8 cellular contexts compared by ENCODE assay signal in genomic region chr4:78691971-78692814, GRCh38.
DNase-seq lines count a peak whose midpoint lies in the region; ATAC-seq, FAIRE-seq and TF ChIP-seq lines count a peak whose summit lies in the region.

No MANE protein-coding gene starts in this region.

- DNase-seq in EL (peak; percentile 30), NOMO-1 treated with dmso at 0.1 percent for 144 hours (lab: John Stamatoyannopoulos, UW; ENCODE audit: unreplicated experiment) (peak; percentile 41), right atrium auricular region (ENCODE audit: low spot score) (no peak), NCI-H1417 (lab: John Stamatoyannopoulos, UW) (no peak), kidney (no peak), osteoblast (ENCODE audit: insufficient read length, low spot score, missing footprints) (no peak)
- DNase-seq in effector CD8-positive, alpha-beta T cell (lab: John Stamatoyannopoulos, UW): no peak

- H3K4me2 ChIP-seq in osteoblast (ENCODE audit: insufficient read depth, low read length): no peak overlapping the region

- no peaks in the 10 kb centered on the region for H4K20me1 ChIP-seq in osteoblast (ENCODE audit: insufficient read depth, low read length)

- TF ChIP-seq CTCF in right atrium auricular region (IDR thresholded peaks at IDR 0.05) (no peak), kidney (IDR thresholded peaks at IDR 0.05; ENCODE audit: borderline replicate concordance, extremely low read depth, insufficient read depth) (no peak), osteoblast (IDR thresholded peaks at IDR 0.05; ENCODE audit: extremely low read depth, low read depth, low read length) (no peak)

- no peaks in the 10 kb centered on the region for H3K79me2 ChIP-seq in osteoblast (ENCODE audit: insufficient read depth, low read length)

- H3K36me3 ChIP-seq in right atrium auricular region: no peaks in the 10 kb centered on the region
- H3K36me3 ChIP-seq in kidney (ENCODE audit: control insufficient read depth in 1 of 2, insufficient read depth in 2 of 2, low read length in 2 of 2): no peaks in the 10 kb centered on the region
- no peaks in the 10 kb centered on the region for H3K36me3 ChIP-seq in osteoblast (ENCODE audit: insufficient read depth, low read length)

- H3K27ac ChIP-seq in right atrium auricular region (peak overlapping the region; percentile 61 to 87), kidney (ENCODE audit: low read depth in 2 of 2, low read length in 2 of 2) (no peak overlapping the region), osteoblast (ENCODE audit: low read depth, low read length) (no peak overlapping the region)

- peak; percentile 67 for ATAC-seq in GM21619 (IDR thresholded peaks at IDR 0.05; ENCODE audit: unreplicated experiment)

- H3K27me3 ChIP-seq in right atrium auricular region: no peaks in the 10 kb centered on the region
- H3K27me3 ChIP-seq in osteoblast (ENCODE audit: insufficient read depth, low read length): no peaks in the 10 kb centered on the region

- no peaks in the 10 kb centered on the region for H3K9me3 ChIP-seq in right atrium auricular region
- no peaks in the 10 kb centered on the region for H3K9me3 ChIP-seq in kidney (ENCODE audit: control insufficient read depth in 1 of 2, low read length in 2 of 2)
- no peaks in the 10 kb centered on the region for H3K9me3 ChIP-seq in osteoblast (ENCODE audit: low read depth, low read length)

- FAIRE-seq in kidney (lab: Jason Lieb, UNC): no peak

- H2AFZ ChIP-seq in osteoblast (ENCODE audit: low read length): no peak overlapping the region

- H3K4me1 ChIP-seq in right atrium auricular region (peaks cover 0 to 13% of the 10 kb centered on the region in 2 donors), kidney (ENCODE audit: control insufficient read depth in 1 of 2, insufficient read depth in 1 of 2, low read depth in 1 of 2, low read length in 2 of 2) (peaks cover 0 to 2% of the 10 kb centered on the region in 2 donors), osteoblast (ENCODE audit: insufficient read depth, low read length) (peaks cover 32% of the 10 kb centered on the region)

- no peak overlapping the region for H3K9ac ChIP-seq in kidney (ENCODE audit: low read length in 2 of 2)

- intact Hi-C loops in kidney (cut with DNase I): no loop called here

- no peak overlapping the region for H3K4me3 ChIP-seq in right atrium auricular region
- H3K4me3 ChIP-seq in kidney (ENCODE audit: low read length in 2 of 2): no peak overlapping the region
- H3K4me3 ChIP-seq in osteoblast (ENCODE audit: insufficient read depth, low read length): no peak overlapping the region

Comparison
In these comparisons a context has a peak if more than half of its experiments do, and no peak if none do; other contexts are left out.
1. DNase-seq: peak in EL (single experiment) and NOMO-1 treated with dmso at 0.1 percent for 144 hours (single experiment); none in right atrium auricular region (single experiment), NCI-H1417 (0 of 3), kidney (single experiment), osteoblast (single experiment) and effector CD8-positive, alpha-beta T cell (single experiment).
2. H3K27ac ChIP-seq: peak in right atrium auricular region (2 of 2); none in kidney (0 of 2) and osteoblast (single experiment).